Comparison of ENCODE assay signal across 17 cellular contexts in genomic region chr18:79275461-79275860, GRCh38.
DNase-seq lines count a peak whose midpoint lies in the region; ATAC-seq and TF ChIP-seq lines count a peak whose summit lies in the region.
"Had no signal": no experiment of that assay in that cellular context is flagged by ENCODE, and none has a peak within 500 bp of the region (broad histone marks: within the 10 kb centered on the region; RNA-seq: fewer than 3 reads in every experiment).

No MANE protein-coding gene starts in this region.

- H3K4me1 Mint-ChIP-seq in effector memory CD8-positive, alpha-beta T cell (ENCODE audit: low read depth in 2 of 2) = peaks cover 12 to 17% of the 10 kb centered on the region in 2 donors

- H3K27me3 Mint-ChIP-seq in effector memory CD8-positive, alpha-beta T cell = no peaks in the 10 kb centered on the region
- H3K27me3 Mint-ChIP-seq: stimulated activated naive B cell treated with anti-CD40 and anti-IgM and Interleukin-4, amounts not matched to agents 10 μg/mL and 1 μg/mL and 100 μg/mL, for 72 hours had no signal

- POLR2A ChIA-PET in PC-3 (lab: Charles Lee; ENCODE audit: unreplicated experiment) = no interaction called here

- no peak overlapping the region for H3K9ac ChIP-seq in PC-3 (ENCODE audit: low read length)

- H3K4me2 ChIP-seq in PC-3 (ENCODE audit: low read length) (no peak overlapping the region), osteoblast (ENCODE audit: insufficient read depth, low read length) (no peak overlapping the region)

- H3K9me2 ChIP-seq in PC-3 (replicated peaks; ENCODE audit: low read length) = no peaks in the 10 kb centered on the region

- TF ChIP-seq CTCF in PC-3 (conservative IDR thresholded peaks at IDR 0.05; ENCODE audit: low read depth, low read length) (no peak), osteoblast (IDR thresholded peaks at IDR 0.05; ENCODE audit: extremely low read depth, low read depth, low read length) (no peak)

- no peak overlapping the region for H3K4me3 ChIP-seq in PC-3 (ENCODE audit: low read length)
- no peak overlapping the region for H3K4me3 ChIP-seq in osteoblast (ENCODE audit: insufficient read depth, low read length)
- H3K4me3 ChIP-seq: K562, skin epidermis had no signal

- no peak overlapping the region for H3K4me3 Mint-ChIP-seq in effector memory CD8-positive, alpha-beta T cell
- H3K4me3 Mint-ChIP-seq: stimulated activated naive B cell treated with anti-CD40 and anti-IgM and Interleukin-4, amounts not matched to agents 10 μg/mL and 1 μg/mL and 100 μg/mL, for 72 hours had no signal

- no peak for DNase-seq in effector memory CD8-positive, alpha-beta T cell
- no peak for DNase-seq in NOMO-1 treated with DMSO at 0.1 percent for 48 hours (lab: John Stamatoyannopoulos, UW; ENCODE audit: unreplicated experiment)
- DNase-seq in NCI-H82 (lab: John Stamatoyannopoulos, UW) = no peak
- DNase-seq in PC-3 = no peak
- DNase-seq in osteoblast (ENCODE audit: insufficient read length, low spot score, missing footprints) = no peak
- DNase-seq: activated naive CD4-positive, alpha-beta T cell; DMS 273 treated with DMSO at 0.1 percent for 48 hours; effector CD4-positive, alpha-beta T cell; hypothalamus; left colon; stimulated activated naive B cell treated with anti-CD40 and anti-IgM and Interleukin-4, amounts not matched to agents 10 μg/mL and 1 μg/mL and 100 μg/mL, for 72 hours had no signal

- peaks cover 11% of the 10 kb centered on the region for H3K36me3 Mint-ChIP-seq in effector memory CD8-positive, alpha-beta T cell (ENCODE audit: insufficient read depth)

- intact Hi-C loops in PC-3 (cut with micrococcal nuclease) = loop anchor here (1.0 kb wide), 1 partner anchor 23 kb away; no protein-coding TSS in a partner anchor

- BruUV-seq in PC-3 (replicated peaks; lab: Mats Ljungman, UMichigan) = no TSS peak

- H3K27me3 ChIP-seq in PC-3 (ENCODE audit: low read length) (no peaks in the 10 kb centered on the region), osteoblast (ENCODE audit: insufficient read depth, low read length) (no peaks in the 10 kb centered on the region)

- H3K4me1 ChIP-seq in PC-3 (ENCODE audit: insufficient read depth, low read length) (no peaks in the 10 kb centered on the region), osteoblast (ENCODE audit: insufficient read depth, low read length) (no peaks in the 10 kb centered on the region)

- H3K27ac ChIP-seq in PC-3 (ENCODE audit: low read length) = no peak overlapping the region
- no peak overlapping the region for H3K27ac ChIP-seq in osteoblast (ENCODE audit: low read depth, low read length)
- H3K27ac ChIP-seq: VCaP had no signal

- ATAC-seq in GM18505 (IDR thresholded peaks at IDR 0.05; ENCODE audit: unreplicated experiment) (peak; percentile 33), GM19397 (IDR thresholded peaks at IDR 0.05; ENCODE audit: unreplicated experiment) (peak; percentile 23), HG03442 (IDR thresholded peaks at IDR 0.05; ENCODE audit: unreplicated experiment) (peak; percentile 13), PC-3 (no peak)
- ATAC-seq in effector memory CD8-positive, alpha-beta T cell (replicated peaks) = no peak
- ATAC-seq: K562, left colon had no signal

- TF ChIP-seq POLR2A in GM18505 (IDR thresholded peaks at IDR 0.05; ENCODE audit: borderline replicate concordance, extremely low read depth, insufficient read depth, insufficient read length) = no peak

- no peaks in the 10 kb centered on the region for H3K9me3 Mint-ChIP-seq in effector memory CD8-positive, alpha-beta T cell
- H3K9me3 Mint-ChIP-seq: stimulated activated naive B cell treated with anti-CD40 and anti-IgM and Interleukin-4, amounts not matched to agents 10 μg/mL and 1 μg/mL and 100 μg/mL, for 72 hours had no signal

- H2AFZ ChIP-seq in PC-3 (ENCODE audit: low read length) (no peak overlapping the region), osteoblast (ENCODE audit: low read length) (no peak overlapping the region)

- no peaks in the 10 kb centered on the region for H3F3A ChIP-seq in PC-3 (ENCODE audit: low read length, unreplicated experiment)

- H3K36me3 ChIP-seq in PC-3 (ENCODE audit: low read depth, low read length) = no peaks in the 10 kb centered on the region
- no peaks in the 10 kb centered on the region for H3K36me3 ChIP-seq in osteoblast (ENCODE audit: insufficient read depth, low read length)

- H3K9me3 ChIP-seq in PC-3 (ENCODE audit: low read length) (no peaks in the 10 kb centered on the region), osteoblast (ENCODE audit: low read depth, low read length) (no peaks in the 10 kb centered on the region)

- CTCF ChIA-PET in PC-3 (lab: Charles Lee) = no interaction called here

- no peaks in the 10 kb centered on the region for H4K20me1 ChIP-seq in PC-3 (ENCODE audit: low read length)
- H4K20me1 ChIP-seq in osteoblast (ENCODE audit: insufficient read depth, low read length) = no peaks in the 10 kb centered on the region

- H3K27ac Mint-ChIP-seq in effector memory CD8-positive, alpha-beta T cell = peak overlapping the region; percentile 23 to 52

- H3K79me2 ChIP-seq in PC-3 (ENCODE audit: low read length) (no peaks in the 10 kb centered on the region), osteoblast (ENCODE audit: insufficient read depth, low read length) (no peaks in the 10 kb centered on the region)

Comparison
In these comparisons a context has a peak if more than half of its experiments do, and no peak if none do; other contexts are left out.
1. ATAC-seq: peak in GM18505 (single experiment), GM19397 (single experiment) and HG03442 (single experiment); none in effector memory CD8-positive, alpha-beta T cell (single experiment) and PC-3 (single experiment).